8 cellular contexts compared by ENCODE assay signal in the genomic region with DNA sequence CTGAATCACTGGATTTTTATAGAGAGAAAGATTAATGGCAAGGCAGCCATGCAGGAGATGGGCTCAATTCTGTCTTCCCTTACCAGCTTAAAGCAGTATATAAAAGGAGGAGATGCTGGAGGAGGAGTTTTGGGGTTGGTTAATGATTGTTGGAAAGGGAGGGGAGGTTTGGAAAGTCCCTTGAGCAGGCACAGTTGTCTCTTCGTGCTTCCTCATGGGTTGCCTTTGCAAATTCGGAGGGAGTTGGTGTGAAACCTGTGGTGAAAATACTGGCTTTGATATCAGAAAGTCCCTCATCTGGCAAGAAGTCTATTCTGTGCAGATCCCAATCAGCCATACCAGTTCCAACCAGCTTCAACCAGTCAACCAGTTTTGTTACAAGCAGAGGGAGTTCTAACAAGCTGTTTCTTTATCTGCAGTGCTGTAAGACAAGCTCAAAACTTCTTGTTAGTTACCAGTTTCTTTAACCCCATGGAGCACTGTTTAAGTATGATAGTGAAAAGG.
DNase-seq lines count a peak whose midpoint lies in the region; ATAC-seq and TF ChIP-seq lines count a peak whose summit lies in the region.

No MANE protein-coding gene starts in this region.

- 38 to 60% methylated on average over 2 of the region's 2 CpGs for WGBS in upper lobe of left lung, 2 donors

- no peak overlapping the region for H3K4me3 ChIP-seq in effector memory CD4-positive, alpha-beta T cell (ENCODE audit: insufficient read depth, low read depth, low read length, poor library complexity, severe bottlenecking)
- H3K4me3 ChIP-seq in upper lobe of left lung = no peak overlapping the region

- in situ Hi-C loops in Caki2 (cut with HindIII; ENCODE audit: low pct_unique_long_range_greater_than_20kb, low sequenced_read_pairs) = no loop called here

- no peak for TF ChIP-seq POLR2A in upper lobe of left lung (IDR thresholded peaks at IDR 0.05)

- DNase-seq in Caki2 (ENCODE audit: low read depth) (peak; percentile 87), MV-4-11 (lab: John Stamatoyannopoulos, UW) (no peak), NCI-H2171 (lab: John Stamatoyannopoulos, UW) (no peak), hypothalamus (lab: John Stamatoyannopoulos, UW) (no peak), upper lobe of left lung (no peak)
- DNase-seq in effector memory CD4-positive, alpha-beta T cell = peak; percentile 14 to 54 (median 40)

- H3K27ac ChIP-seq in effector memory CD4-positive, alpha-beta T cell (ENCODE audit: insufficient read depth, low read length, poor library complexity, severe bottlenecking) = peak overlapping the region; percentile 23
- no peak overlapping the region for H3K27ac ChIP-seq in upper lobe of left lung

- H3K4me1 ChIP-seq in effector memory CD4-positive, alpha-beta T cell (ENCODE audit: control insufficient read depth, insufficient read depth, low read length, poor library complexity, severe bottlenecking) = peaks cover 2% of the 10 kb centered on the region
- no peaks in the 10 kb centered on the region for H3K4me1 ChIP-seq in upper lobe of left lung

- peak; percentile 64 for ATAC-seq in GM19468 (IDR thresholded peaks at IDR 0.05; ENCODE audit: extremely low read depth, unreplicated experiment)
- peak; percentile 74 for ATAC-seq in HG03520 (IDR thresholded peaks at IDR 0.05; ENCODE audit: unreplicated experiment)
- no peak for ATAC-seq in upper lobe of left lung (ENCODE audit: low FRiP score in 2 of 2)

- TF ChIP-seq CTCF in upper lobe of left lung (IDR thresholded peaks at IDR 0.05) = no peak

- H3K9me3 ChIP-seq in effector memory CD4-positive, alpha-beta T cell (ENCODE audit: control insufficient read depth, low read length) = no peaks in the 10 kb centered on the region
- H3K9me3 ChIP-seq in upper lobe of left lung = peaks cover 0 to 5% (median 0%) of the 10 kb centered on the region in 4 donors

- peaks cover 19% of the 10 kb centered on the region for H3K36me3 ChIP-seq in effector memory CD4-positive, alpha-beta T cell (ENCODE audit: control insufficient read depth, insufficient read depth, low read length)
- H3K36me3 ChIP-seq in upper lobe of left lung = peaks cover 10 to 19% (median 14%) of the 10 kb centered on the region in 4 donors

- no peaks in the 10 kb centered on the region for H3K27me3 ChIP-seq in effector memory CD4-positive, alpha-beta T cell (replicated peaks; ENCODE audit: control insufficient read depth, insufficient read depth, low read length, poor library complexity, severe bottlenecking)
- no peaks in the 10 kb centered on the region for H3K27me3 ChIP-seq in upper lobe of left lung

- no peak for TF ChIP-seq EP300 in upper lobe of left lung (IDR thresholded peaks at IDR 0.05)

Comparison
In these comparisons a context has a peak if more than half of its experiments do, and no peak if none do; other contexts are left out.
1. DNase-seq: peak in Caki2 (single experiment) and effector memory CD4-positive, alpha-beta T cell (3 of 3); none in MV-4-11 (single experiment), NCI-H2171 (single experiment), hypothalamus (0 of 51) and upper lobe of left lung (0 of 2).
2. ATAC-seq: peak in GM19468 (single experiment) and HG03520 (single experiment); none in upper lobe of left lung (0 of 2).